In the genomic region with DNA sequence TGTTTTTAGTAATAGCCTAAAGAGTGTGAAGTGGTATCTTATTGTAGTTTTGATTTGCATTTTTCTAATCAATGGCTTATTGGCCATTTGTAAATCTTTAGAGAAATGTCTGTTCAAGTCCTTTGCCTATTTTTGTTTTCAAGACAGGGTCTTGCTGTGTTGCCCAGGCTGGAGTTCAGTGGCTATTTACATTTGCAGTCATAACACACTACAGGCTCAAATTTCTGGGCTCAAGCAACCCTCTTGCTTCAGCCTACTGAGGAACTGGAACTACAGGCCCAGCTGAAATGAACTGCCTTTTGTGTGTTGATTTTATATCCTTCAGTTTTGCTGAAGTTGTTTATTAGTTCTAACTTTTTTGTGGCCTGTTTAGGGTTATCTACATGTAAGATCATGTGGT, we compare ENCODE assay signal across 37 cellular contexts. TPM values are rescaled to one million over a fixed set of nuclear protein-coding genes. Genes with fewer than 3 reads are reported as not detected.
DNase-seq lines count a peak whose midpoint lies in the region; ATAC-seq, FAIRE-seq and TF ChIP-seq lines count a peak whose summit lies in the region.
"Had no signal": no experiment of that assay in that cellular context is flagged by ENCODE, and none has a peak within 500 bp of the region (broad histone marks: within the 10 kb centered on the region; RNA-seq: fewer than 3 reads in every experiment).

No MANE protein-coding gene starts in this region.

- no peak for ATAC-seq in HepG2
- no peak for ATAC-seq in right lobe of liver
- ATAC-seq in K562: no peak
- ATAC-seq in left cardiac atrium: no peak
- ATAC-seq: A549; CD8-positive, alpha-beta T cell had no signal

- H3K27ac ChIP-seq in HepG2 (ENCODE audit: extremely low read length, insufficient read depth, low read length) (no peak overlapping the region), right lobe of liver (no peak overlapping the region), K562 (ENCODE audit: extremely low read depth, low read depth, low read length) (no peak overlapping the region), urinary bladder (ENCODE audit: low read depth) (peak overlapping the region; percentile 23), right atrium auricular region (no peak overlapping the region)
- H3K27ac ChIP-seq: 22Rv1; A549; BLaER1; BLaER1 treated with 17β-estradiol and CSF1 and Interleukin-3, amounts not matched to agents 10 nM and 100 nM; C4-2B had no signal

- H3K27me3 ChIP-seq in HepG2 (ENCODE audit: control insufficient read depth in 1 of 2, insufficient read depth in 2 of 2, low read length in 2 of 2) (no peaks in the 10 kb centered on the region), right lobe of liver (no peaks in the 10 kb centered on the region), K562 (ENCODE audit: control insufficient read depth in 2 of 2, insufficient read depth in 2 of 2, low read length in 2 of 2) (no peaks in the 10 kb centered on the region), right atrium auricular region (no peaks in the 10 kb centered on the region)
- H3K27me3 ChIP-seq: BE2C; BLaER1; BLaER1 treated with 17β-estradiol and CSF1 and Interleukin-3, amounts not matched to agents 10 nM and 100 nM had no signal

- DNase-seq in HepG2 (ENCODE audit: low spot score) (no peak), right lobe of liver (no peak), H54 (ENCODE audit: insufficient read length, low spot score) (no peak), K562 (ENCODE audit: extremely low read depth in 1 of 4, low spot score in 3 of 4) (no peak), H4 (ENCODE audit: low spot score) (no peak), right atrium auricular region (ENCODE audit: low spot score) (no peak), left cardiac atrium (no peak)
- DNase-seq: 8988T; ACHN; AML-193; BE2C; C1 segment of cervical spinal cord; Caco-2; Calu3; CD4-positive, alpha-beta memory T cell; CD4-positive, alpha-beta T cell; CD4-positive, CD25-positive, alpha-beta regulatory T cell; CD8-positive, alpha-beta memory T cell; CD8-positive, alpha-beta T cell; COR-L47; DMS 273 treated with DMSO at 0.1 percent for 48 hours; DMS153; DMS53; DMS79; DMS79 treated with DMSO at 0.1 percent for 48 hours; DND-41; EL had no signal

- no peak overlapping the region for H3K4me3 ChIP-seq in HepG2 (replicated peaks in 1 of 3; ENCODE audit: insufficient read depth in 1 of 3, low read depth in 2 of 3, low read length in 3 of 3)
- no peak overlapping the region for H3K4me3 ChIP-seq in right lobe of liver
- H3K4me3 ChIP-seq in K562: no peak overlapping the region
- H3K4me3 ChIP-seq in urinary bladder (ENCODE audit: low read depth, low read length): no peak overlapping the region
- H3K4me3 ChIP-seq in right atrium auricular region: no peak overlapping the region
- H3K4me3 ChIP-seq: A549; BLaER1; BLaER1 treated with 17β-estradiol and CSF1 and Interleukin-3, amounts not matched to agents 10 nM and 100 nM had no signal

- H3K9me3 ChIP-seq in HepG2 (ENCODE audit: low read length): no peaks in the 10 kb centered on the region
- H3K9me3 ChIP-seq in right lobe of liver: no peaks in the 10 kb centered on the region
- H3K9me3 ChIP-seq in K562 (replicated peaks; ENCODE audit: control insufficient read depth, insufficient read depth, low read depth, low read length): no peaks in the 10 kb centered on the region
- no peaks in the 10 kb centered on the region for H3K9me3 ChIP-seq in right atrium auricular region
- H3K9me3 ChIP-seq: A549; BE2C; BLaER1; BLaER1 treated with 17β-estradiol and CSF1 and Interleukin-3, amounts not matched to agents 10 nM and 100 nM had no signal

- H3K4me1 ChIP-seq in HepG2 (ENCODE audit: insufficient read depth, low read length): no peaks in the 10 kb centered on the region
- H3K4me1 ChIP-seq in right lobe of liver: no peaks in the 10 kb centered on the region
- no peaks in the 10 kb centered on the region; a peak in 1 of 5 replicates for H3K4me1 ChIP-seq in K562 (replicated peaks in 1 of 2; ENCODE audit: control insufficient read depth in 2 of 2, insufficient read depth in 2 of 2, low read length in 2 of 2)
- no peaks in the 10 kb centered on the region for H3K4me1 ChIP-seq in urinary bladder (ENCODE audit: insufficient read depth)
- H3K4me1 ChIP-seq in right atrium auricular region: no peaks in the 10 kb centered on the region
- H3K4me1 ChIP-seq: A549; BE2C; BLaER1; BLaER1 treated with 17β-estradiol and CSF1 and Interleukin-3, amounts not matched to agents 10 nM and 100 nM; Caco-2 had no signal

- H3K79me2 ChIP-seq in HepG2 (ENCODE audit: insufficient read depth, low read length) (no peaks in the 10 kb centered on the region), K562 (ENCODE audit: control insufficient read depth, insufficient read depth, low read length) (no peaks in the 10 kb centered on the region)

- in situ Hi-C loops in HepG2 (cut with HindIII; ENCODE audit: extremely low pct_ligation_motif_present, low pct_unique_long_range_greater_than_20kb) (no loop called here), K562 (cut with MboI) (no loop called here)

- CTCF ChIA-PET in HepG2 (lab: Yijun Ruan, JAX; ENCODE audit: low intra/inter-chr PET ratio, low total read pairs): no interaction called here
- CTCF ChIA-PET in K562 (lab: Yijun Ruan, JAX; ENCODE audit: low intra/inter-chr PET ratio): no interaction called here

- H3K9ac ChIP-seq in HepG2 (ENCODE audit: insufficient read depth, low read depth, low read length) (no peak overlapping the region), K562 (ENCODE audit: insufficient read depth in 1 of 2, low read depth in 2 of 2, low read length in 2 of 2) (no peak overlapping the region)
- H3K9ac ChIP-seq: BLaER1; BLaER1 treated with 17β-estradiol and CSF1 and Interleukin-3, amounts not matched to agents 10 nM and 100 nM had no signal

- TF ChIP-seq CTCF in HepG2 (CRISPR knock-in tag; IDR thresholded peaks at IDR 0.05) (no peak), right lobe of liver (IDR thresholded peaks at IDR 0.05) (no peak), K562 (IDR thresholded peaks at IDR 0.05 in 2 of 3, conservative IDR thresholded peaks at IDR 0.05 in 1 of 3; ENCODE audit: insufficient read depth in 2 of 3, low read depth in 1 of 3, low read length in 3 of 3) (no peak), right atrium auricular region (IDR thresholded peaks at IDR 0.05) (no peak)

- BruUV-seq in HepG2 (replicated peaks; lab: Mats Ljungman, UMichigan) (no TSS peak), K562 (replicated peaks; lab: Mats Ljungman, UMichigan) (no TSS peak)

- POLR2A ChIA-PET in HepG2 (lab: Yijun Ruan, JAX) (no interaction called here), K562 (lab: Yijun Ruan, JAX) (interaction anchor here (0.6 to 1.1 kb wide), 2 partner anchors 26 to 1810 kb away, joined by 3 read pairs; no protein-coding TSS in a partner anchor)

- TF ChIP-seq RAD21 in HepG2 (CRISPR knock-in tag; IDR thresholded peaks at IDR 0.05): no peak
- TF ChIP-seq RAD21 in K562 (CRISPR knock-in tag; conservative IDR thresholded peaks at IDR 0.05 in 1 of 2, IDR thresholded peaks at IDR 0.05 in 1 of 2): no peak

- no peaks in the 10 kb centered on the region for H3K9me1 ChIP-seq in K562 (ENCODE audit: control insufficient read depth, insufficient read depth, low read length)

- H3K4me2 ChIP-seq in HepG2 (ENCODE audit: low read depth, low read length): no peak overlapping the region
- no peak overlapping the region for H3K4me2 ChIP-seq in K562 (ENCODE audit: insufficient read depth, low read length)
- H3K4me2 ChIP-seq: A549; BLaER1; BLaER1 treated with 17β-estradiol and CSF1 and Interleukin-3, amounts not matched to agents 10 nM and 100 nM had no signal

- intact Hi-C loops in HepG2 (cut with micrococcal nuclease; ENCODE audit: unreplicated experiment): no loop called here
- intact Hi-C loops in right lobe of liver (cut with DNase I): no loop called here
- intact Hi-C loops in K562 (cut with micrococcal nuclease): no loop called here
- intact Hi-C loops in left cardiac atrium (cut with DNase I): no loop called here

- H4K20me1 ChIP-seq in HepG2 (ENCODE audit: insufficient read depth, low read length): no peaks in the 10 kb centered on the region
- H4K20me1 ChIP-seq in K562 (replicated peaks; ENCODE audit: control insufficient read depth, insufficient read depth, low read length): no peaks in the 10 kb centered on the region
- H4K20me1 ChIP-seq: BLaER1; BLaER1 treated with 17β-estradiol and CSF1 and Interleukin-3, amounts not matched to agents 10 nM and 100 nM had no signal

- FAIRE-seq in HepG2 (lab: Jason Lieb, UNC) (no peak), H54 (lab: Jason Lieb, UNC) (peak; percentile 20), K562 (lab: Jason Lieb, UNC) (no peak)
- FAIRE-seq: A204.1, A549, D721Med had no signal

- H2AFZ ChIP-seq in HepG2 (ENCODE audit: low read length) (no peak overlapping the region), K562 (ENCODE audit: low read depth, low read length) (no peak overlapping the region)

- TF ChIP-seq POLR2A in HepG2 (IDR thresholded peaks at IDR 0.05; ENCODE audit: insufficient read depth in 1 of 2, low read depth in 2 of 2, low read length in 2 of 2): no peak
- TF ChIP-seq POLR2A in right lobe of liver (IDR thresholded peaks at IDR 0.05): no peak
- TF ChIP-seq POLR2A in H54 (IDR thresholded peaks at IDR 0.05; ENCODE audit: low read depth, low read length): no peak
- TF ChIP-seq POLR2A in K562 (conservative IDR thresholded peaks at IDR 0.05): no peak

- TF ChIP-seq EP300 in HepG2 (IDR thresholded peaks at IDR 0.05; ENCODE audit: low read depth in 2 of 2, low read length in 2 of 2) (no peak), HepG2 (CRISPR knock-in tag; IDR thresholded peaks at IDR 0.05; ENCODE audit: borderline replicate concordance) (no peak), K562 (IDR thresholded peaks at IDR 0.05; ENCODE audit: low read length) (no peak)

- no peaks in the 10 kb centered on the region for H3K36me3 ChIP-seq in HepG2 (replicated peaks in 1 of 2; ENCODE audit: control insufficient read depth in 1 of 2, insufficient read depth in 2 of 2, low read length in 2 of 2)
- H3K36me3 ChIP-seq in right lobe of liver: no peaks in the 10 kb centered on the region
- H3K36me3 ChIP-seq in K562 (ENCODE audit: control insufficient read depth, insufficient read depth, low read length): no peaks in the 10 kb centered on the region
- no peaks in the 10 kb centered on the region for H3K36me3 ChIP-seq in urinary bladder (ENCODE audit: insufficient read depth)
- H3K36me3 ChIP-seq in right atrium auricular region: no peaks in the 10 kb centered on the region
- H3K36me3 ChIP-seq: BE2C; BLaER1; BLaER1 treated with 17β-estradiol and CSF1 and Interleukin-3, amounts not matched to agents 10 nM and 100 nM had no signal

RNA-seq across cellular contexts. Expression of a gene that starts 27.9 kb away (rescaled TPM):
- total RNA-seq in HepG2 (2016; rRNA removed; fragmentation: Illumina TruSeq; extraction: Trizol) (0.70 and 0.86 TPM in 2 replicates), right lobe of liver (under 1 TPM; 0.31 to 0.68 (median 0.50) TPM), K562 (2014; rRNA removed) (0.57 and 0.64 TPM in 2 replicates), K562 (2014; rRNA removed; fragmentation: Illumina TruSeq; extraction: Trizol) (0.13 and 0.29 TPM in 2 replicates), K562 (2015; rRNA removed; fragmentation: Illumina TruSeq; extraction: Trizol) (0.25 and 0.26 TPM in 2 replicates), K562 (2021) (1.2 and 1.5 TPM in 2 replicates), urinary bladder (0.48 TPM), right atrium auricular region (under 1 TPM; 0.41 to 0.63 TPM), left cardiac atrium (under 1 TPM; 0.27 to 0.39 TPM)
- 0.26 and 0.30 TPM in 2 replicates for total RNA-seq in HepG2 (2016; cell fraction: cytosol; rRNA removed; fragmentation: Illumina TruSeq; extraction: Trizol; ENCODE audit: low read depth)
- total RNA-seq in HepG2 (2016; cell fraction: insoluble cytoplasmic fraction; rRNA removed; fragmentation: Illumina TruSeq; extraction: Trizol): 0.67 and 0.71 TPM in 2 replicates
- 0.28 and 0.43 TPM in 2 replicates for total RNA-seq in HepG2 (2016; cell fraction: membrane; rRNA removed; fragmentation: Illumina TruSeq; extraction: Trizol)
- total RNA-seq in HepG2 (2016; cell fraction: nucleus; rRNA removed; fragmentation: Illumina TruSeq; extraction: Trizol): 1.3 and 2.1 TPM in 2 replicates
- polyA plus RNA-seq in HepG2 (2011; rRNA removed) (0.42 and 0.67 TPM in 2 replicates), K562 (2011; rRNA removed) (0.05 and 0.10 TPM in 2 replicates), K562 (2014; fragmentation: Illumina TruSeq; extraction: Trizol) (0.39 and 0.62 TPM in 2 replicates), K562 (2014; fragmentation: Nextera tagmentation; extraction: Ambion mirVana) (under 1 TPM; 0.03 to 0.06 TPM), K562 (2014; rRNA removed) (0.54 and 0.58 TPM in 2 replicates), urinary bladder (0.39 TPM)
- polyA plus RNA-seq in HepG2 (2011; cell fraction: cytosol; rRNA removed): 0.23 and 0.25 TPM in 2 replicates
- polyA plus RNA-seq in HepG2 (2011; cell fraction: nucleus; rRNA removed): 3.3 TPM in 2 replicates
- polyA plus RNA-seq in HepG2 (2012): 0.98 and 1.0 TPM in 2 replicates
- 0.10 and 0.11 TPM in 2 replicates for polyA plus RNA-seq in HepG2 (2016; cell fraction: cytosol; fragmentation: Illumina TruSeq; extraction: Trizol; ENCODE audit: low read depth)
- 0.40 and 0.68 TPM in 2 replicates for polyA plus RNA-seq in HepG2 (2016; cell fraction: insoluble cytoplasmic fraction; fragmentation: Illumina TruSeq; extraction: Trizol; ENCODE audit: low read depth)
- 0.08 and 0.10 TPM in 2 replicates for polyA plus RNA-seq in HepG2 (2016; cell fraction: membrane; fragmentation: Illumina TruSeq; extraction: Trizol; ENCODE audit: low read depth)
- 3.5 and 3.9 TPM in 2 replicates for polyA plus RNA-seq in HepG2 (2016; cell fraction: nucleus; fragmentation: Illumina TruSeq; extraction: Trizol; ENCODE audit: insufficient read depth, low read depth)
- polyA minus RNA-seq in HepG2 (2011; rRNA and poly(A)+ RNA removed; ENCODE audit: low replicate concordance): 0.09 and 1.8 TPM in 2 replicates
- polyA minus RNA-seq in HepG2 (2011; cell fraction: cytosol; rRNA and poly(A)+ RNA removed): 0.88 and 1.1 TPM in 2 replicates
- 1.8 and 2.2 TPM in 2 replicates for polyA minus RNA-seq in HepG2 (2011; cell fraction: nucleus; rRNA and poly(A)+ RNA removed)
- 0.63 and 2.7 TPM in 2 replicates for total RNA-seq in K562 (2011; cell fraction: chromatin; rRNA removed; ENCODE audit: low replicate concordance)
- total RNA-seq in K562 (2011; cell fraction: nucleolus; rRNA removed): 1.1 and 1.3 TPM in 2 replicates
- total RNA-seq in K562 (2011; cell fraction: nucleoplasm; rRNA removed): 0.99 and 1.2 TPM in 2 replicates
- 0.07 and 0.25 TPM in 2 replicates for polyA plus RNA-seq in K562 (2011; cell fraction: cytosol; rRNA removed)
- polyA plus RNA-seq in K562 (2011; cell fraction: nucleus; rRNA removed): 0.29 and 0.95 TPM in 2 replicates
- polyA plus RNA-seq in K562 (2012): 0.24 and 0.57 TPM in 2 replicates
- polyA minus RNA-seq in K562 (2011; rRNA and poly(A)+ RNA removed): 0.09 and 0.53 TPM in 2 replicates
- polyA minus RNA-seq in K562 (2011; cell fraction: cytosol; rRNA and poly(A)+ RNA removed): 0.57 and 0.64 TPM in 2 replicates
- 0.33 and 0.40 TPM in 2 replicates for polyA minus RNA-seq in K562 (2011; cell fraction: nucleus; rRNA and poly(A)+ RNA removed)
- 0.04 and 0.16 TPM in 2 replicates for total RNA-seq in H4 (2014; rRNA removed; shearing (Covaris generic))
- polyA plus RNA-seq: AG04450; CD14-positive monocyte; CD4-positive, CD25-positive, alpha-beta regulatory T cell; CD8-positive, alpha-beta memory T cell had no signal
